Comparison of ENCODE assay signal across 24 cellular contexts in genomic region chr17:31531336-31532160, GRCh38.
"Had no signal": no experiment of that assay in that cellular context is flagged by ENCODE, and none has a peak within 500 bp of the region (broad histone marks: within the 10 kb centered on the region; RNA-seq: fewer than 3 reads in every experiment).

No MANE protein-coding gene starts in this region.

- H3K27me3 Mint-ChIP-seq: activated CD8-positive, alpha-beta memory T cell treated with anti-CD3 and anti-CD28 coated beads, Interleukin-2, amount 10 ng/mL, durations not matched to agents 7 days and 5 days; activated naive CD8-positive, alpha-beta T cell treated with anti-CD3 and anti-CD28 coated beads, Interleukin-2, amount 50 U/mL, for 24 hours; activated T-cell treated with anti-CD3 and anti-CD28 coated beads, Interleukin-2, amount 50 U/mL, for 24 hours had no signal

- H3K27ac ChIP-seq: brain microvascular endothelial cell, cardiac muscle cell, RWPE1, SJSA1 had no signal

- H3K27me3 ChIP-seq: brain microvascular endothelial cell, cardiac muscle cell, SJSA1 had no signal

- H3K9me3 ChIP-seq: SJSA1 had no signal

- H3K4me3 ChIP-seq: cardiac muscle cell, SJSA1 had no signal

- H3K27ac Mint-ChIP-seq: activated CD8-positive, alpha-beta memory T cell treated with anti-CD3 and anti-CD28 coated beads, Interleukin-2, amount 10 ng/mL, durations not matched to agents 7 days and 5 days; activated naive CD8-positive, alpha-beta T cell treated with anti-CD3 and anti-CD28 coated beads, Interleukin-2, amount 50 U/mL, for 24 hours; activated T-cell treated with anti-CD3 and anti-CD28 coated beads, Interleukin-2, amount 50 U/mL, for 24 hours; activated T-helper 1 cell treated with anti-CD3 and anti-CD28 coated beads, Interleukin-12 subunit alpha, Interleukin-12 subunit beta, Interleukin-2, Interleukin-4 antibody, amounts not matched to agents 30 ng/mL and 10 ng/mL and 1 ng/mL, durations not matched to agents 14 hours and 24 hours and 36 hours had no signal

- H3K9me3 Mint-ChIP-seq: activated naive CD4-positive, alpha-beta T cell treated with anti-CD3 and anti-CD28 coated beads, Interleukin-2, amount 50 U/mL, for 72 hours; activated naive CD8-positive, alpha-beta T cell treated with anti-CD3 and anti-CD28 coated beads, Interleukin-2, amount 50 U/mL, for 24 hours; activated T-cell treated with anti-CD3 and anti-CD28 coated beads, Interleukin-2, amount 50 U/mL, for 24 hours; activated T-helper 1 cell treated with anti-CD3 and anti-CD28 coated beads, Interleukin-12 subunit alpha, Interleukin-12 subunit beta, Interleukin-2, Interleukin-4 antibody, amounts not matched to agents 30 ng/mL and 10 ng/mL and 1 ng/mL, durations not matched to agents 14 hours and 24 hours and 36 hours had no signal

- DNase-seq: activated CD4-positive, alpha-beta T cell treated with anti-CD3 and anti-CD28 coated beads for 4 hours; activated CD8-positive, alpha-beta memory T cell treated with anti-CD3 and anti-CD28 coated beads, Interleukin-2, amount 10 ng/mL, durations not matched to agents 7 days and 5 days; activated effector memory CD4-positive, alpha-beta T cell treated with Interleukin-2 at 50 U/mL for 16 hours; activated naive CD4-positive, alpha-beta T cell treated with Interleukin-2 at 50 U/mL for 16 hours; activated naive CD8-positive, alpha-beta T cell treated with anti-CD3 and anti-CD28 coated beads, Interleukin-2, amount 50 U/mL, for 24 hours; activated T-cell treated with anti-CD3 and anti-CD28 coated beads, Interleukin-2, amount 50 U/mL, for 24 hours; amniotic stem cell; brain microvascular endothelial cell; Karpas-422; NCI-H1048; NCI-H1417; NCI-H1694; NCI-H2029; NCI-H2107; NCI-H510A treated with DMSO at 0.1 percent for 48 hours; NK-92 treated with Interleukin-12 subunit alpha and Interleukin-12 subunit beta, amount 100 ng/mL, for 24 hours; OCI-M1; Right ventricle myocardium superior; SW 1271 had no signal

- H3K36me3 Mint-ChIP-seq: activated CD8-positive, alpha-beta memory T cell treated with anti-CD3 and anti-CD28 coated beads, Interleukin-2, amount 10 ng/mL, durations not matched to agents 7 days and 5 days; activated naive CD4-positive, alpha-beta T cell treated with anti-CD3 and anti-CD28 coated beads, Interleukin-2, amount 50 U/mL, for 72 hours had no signal

- H3K4me3 Mint-ChIP-seq: activated CD8-positive, alpha-beta memory T cell treated with anti-CD3 and anti-CD28 coated beads, Interleukin-2, amount 10 ng/mL, durations not matched to agents 7 days and 5 days; activated naive CD8-positive, alpha-beta T cell treated with anti-CD3 and anti-CD28 coated beads, Interleukin-2, amount 50 U/mL, for 24 hours; activated T-cell treated with anti-CD3 and anti-CD28 coated beads, Interleukin-2, amount 50 U/mL, for 24 hours; activated T-helper 1 cell treated with anti-CD3 and anti-CD28 coated beads, Interleukin-12 subunit alpha, Interleukin-12 subunit beta, Interleukin-2, Interleukin-4 antibody, amounts not matched to agents 30 ng/mL and 10 ng/mL and 1 ng/mL, durations not matched to agents 14 hours and 24 hours and 36 hours had no signal

- H3K36me3 ChIP-seq: brain microvascular endothelial cell, cardiac muscle cell, SJSA1 had no signal
